Comparison of ENCODE assay signal across 2 cellular contexts in genomic region chr9:87702921-87703320, GRCh38.
TF ChIP-seq lines count a peak whose summit lies in the region.

No MANE protein-coding gene starts in this region.

TF ChIP-seq in GM23338, 12 proteins besides CTCF, POLR2A, EP300 and RAD21:
- TF ChIP-seq EZH2 (IDR thresholded peaks at IDR 0.05; ENCODE audit: low read depth, unreplicated experiment) (no peak), ZNF114 (CRISPR knock-in tag; IDR thresholded peaks at IDR 0.05) (no peak), ZNF331 (CRISPR knock-in tag; IDR thresholded peaks at IDR 0.05; ENCODE audit: low read depth) (no peak), ETS1 (IDR thresholded peaks at IDR 0.05) (no peak), CREB1 (CRISPR knock-in tag; IDR thresholded peaks at IDR 0.05; ENCODE audit: low read depth) (no peak), REST (IDR thresholded peaks at IDR 0.05; ENCODE audit: unreplicated experiment) (no peak), EZH2phosphoT487 (IDR thresholded peaks at IDR 0.05; ENCODE audit: unreplicated experiment) (no peak), NANOG (IDR thresholded peaks at IDR 0.05; ENCODE audit: borderline replicate concordance) (no peak), POLR2AphosphoS5 (IDR thresholded peaks at IDR 0.05; ENCODE audit: low read depth) (no peak), STAT1 (IDR thresholded peaks at IDR 0.05; ENCODE audit: unreplicated experiment) (no peak), ZNF462 (CRISPR knock-in tag; IDR thresholded peaks at IDR 0.05) (no peak), JUNB (IDR thresholded peaks at IDR 0.05; ENCODE audit: unreplicated experiment) (no peak)

TF ChIP-seq in K562, 482 proteins besides CTCF, POLR2A, EP300 and RAD21:
- TF ChIP-seq AFF4 (CRISPR knock-in tag; IDR thresholded peaks at IDR 0.05): no peak
- 0 out of 2 replicates have a peak, but pooled peaks have one; percentile 19 for TF ChIP-seq POLR2G (IDR thresholded peaks at IDR 0.05; ENCODE audit: low read depth, low read length)
